15 cellular contexts compared by ENCODE assay signal in genomic region chr4:81215936-81216335, GRCh38. TPM values are rescaled to one million over a fixed set of nuclear protein-coding genes. Genes with fewer than 3 reads are reported as not detected.
DNase-seq lines count a peak whose midpoint lies in the region; ATAC-seq and TF ChIP-seq lines count a peak whose summit lies in the region.
"Had no signal": no experiment of that assay in that cellular context is flagged by ENCODE, and none has a peak within 500 bp of the region (broad histone marks: within the 10 kb centered on the region; RNA-seq: fewer than 3 reads in every experiment).

No MANE protein-coding gene starts in this region.

- no peak for DNase-seq in activated CD8-positive, alpha-beta memory T cell treated with anti-CD3 and anti-CD28 coated beads, Interleukin-2, amount 10 ng/mL, durations not matched to agents 7 days and 5 days
- no peak for DNase-seq in activated CD8-positive, alpha-beta memory T cell treated with anti-CD3 and anti-CD28 coated beads for 24 hours
- no peak for DNase-seq in stimulated activated naive B cell treated with anti-CD40 and anti-IgM and Interleukin-4, amounts not matched to agents 10 μg/mL and 1 μg/mL and 100 μg/mL, for 72 hours
- no peak for DNase-seq in stimulated activated CD4-positive, alpha-beta T cell treated with anti-CD3 and anti-CD28 coated beads, Interleukin-2, amount 100 ng/mL, for 24 hours
- no peak for DNase-seq in esophagus squamous epithelium (lab: John Stamatoyannopoulos, UW)
- no peak for DNase-seq in KG1 (lab: John Stamatoyannopoulos, UW)
- DNase-seq: cortex of kidney, foreskin keratinocyte, NCI-H2081 treated with DMSO at 0.1 percent for 48 hours, T-cell had no signal

- H3K9ac ChIP-seq in iPS-15b (ENCODE audit: low read depth, low read length) = no peak overlapping the region
- H3K9ac ChIP-seq: KMS-11 had no signal

- no peak overlapping the region for H3K27ac ChIP-seq in esophagus squamous epithelium
- H3K27ac ChIP-seq: foreskin keratinocyte, KMS-11, vagina had no signal

- no peaks in the 10 kb centered on the region for H3K9me3 Mint-ChIP-seq in activated CD8-positive, alpha-beta memory T cell treated with anti-CD3 and anti-CD28 coated beads, Interleukin-2, amount 10 ng/mL, durations not matched to agents 7 days and 5 days (ENCODE audit: low read depth)
- no peaks in the 10 kb centered on the region for H3K9me3 Mint-ChIP-seq in stimulated activated naive B cell treated with anti-CD40 and anti-IgM and Interleukin-4, amounts not matched to agents 10 μg/mL and 1 μg/mL and 100 μg/mL, for 72 hours
- H3K9me3 Mint-ChIP-seq: T-cell had no signal

- H3K36me3 ChIP-seq in iPS-15b (ENCODE audit: control insufficient read depth, insufficient read depth, low read length) (no peaks in the 10 kb centered on the region), esophagus squamous epithelium (no peaks in the 10 kb centered on the region)
- H3K36me3 ChIP-seq: vagina had no signal

- peaks cover 29% of the 10 kb centered on the region for H3K27me3 Mint-ChIP-seq in activated CD8-positive, alpha-beta memory T cell treated with anti-CD3 and anti-CD28 coated beads, Interleukin-2, amount 10 ng/mL, durations not matched to agents 7 days and 5 days
- peaks cover 39 to 46% of the 10 kb centered on the region in 2 donors for H3K27me3 Mint-ChIP-seq in stimulated activated naive B cell treated with anti-CD40 and anti-IgM and Interleukin-4, amounts not matched to agents 10 μg/mL and 1 μg/mL and 100 μg/mL, for 72 hours

- CTCF ChIA-PET in activated CD8-positive, alpha-beta memory T cell treated with anti-CD3 and anti-CD28 coated beads, Interleukin-2, amount 10 ng/mL, durations not matched to agents 7 days and 5 days (lab: Charles Lee) = no interaction called here

- H3K36me3 Mint-ChIP-seq in activated CD8-positive, alpha-beta memory T cell treated with anti-CD3 and anti-CD28 coated beads, Interleukin-2, amount 10 ng/mL, durations not matched to agents 7 days and 5 days = no peaks in the 10 kb centered on the region
- no peaks in the 10 kb centered on the region for H3K36me3 Mint-ChIP-seq in stimulated activated naive B cell treated with anti-CD40 and anti-IgM and Interleukin-4, amounts not matched to agents 10 μg/mL and 1 μg/mL and 100 μg/mL, for 72 hours
- H3K36me3 Mint-ChIP-seq: activated naive CD4-positive, alpha-beta T cell treated with anti-CD3 and anti-CD28 coated beads, Interleukin-2, amount 50 U/mL, for 24 hours; T-cell had no signal

- intact Hi-C loops in esophagus squamous epithelium (cut with DNase I) = no loop called here

- H3K9me3 ChIP-seq in iPS-15b (ENCODE audit: control insufficient read depth, insufficient read depth, low read length) = no peaks in the 10 kb centered on the region
- no peaks in the 10 kb centered on the region for H3K9me3 ChIP-seq in esophagus squamous epithelium
- H3K9me3 ChIP-seq: vagina had no signal

- peaks cover 9% of the 10 kb centered on the region for H3K4me1 Mint-ChIP-seq in activated CD8-positive, alpha-beta memory T cell treated with anti-CD3 and anti-CD28 coated beads, Interleukin-2, amount 10 ng/mL, durations not matched to agents 7 days and 5 days
- peaks cover 10 to 18% of the 10 kb centered on the region in 2 donors for H3K4me1 Mint-ChIP-seq in stimulated activated naive B cell treated with anti-CD40 and anti-IgM and Interleukin-4, amounts not matched to agents 10 μg/mL and 1 μg/mL and 100 μg/mL, for 72 hours

- H3K4me1 ChIP-seq in iPS-15b (ENCODE audit: control insufficient read depth, insufficient read depth, low read length) (peaks cover 2% of the 10 kb centered on the region), esophagus squamous epithelium (peaks cover 0 to 20% (median 4%) of the 10 kb centered on the region in 3 donors)
- H3K4me1 ChIP-seq: foreskin keratinocyte, vagina had no signal

- no peak for ATAC-seq in activated CD8-positive, alpha-beta memory T cell treated with anti-CD3 and anti-CD28 coated beads, Interleukin-2, amount 10 ng/mL, durations not matched to agents 7 days and 5 days
- ATAC-seq in stimulated activated naive B cell treated with anti-CD40 and anti-IgM and Interleukin-4, amounts not matched to agents 10 μg/mL and 1 μg/mL and 100 μg/mL, for 72 hours (replicated peaks) = no peak

- no peak for TF ChIP-seq CTCF in WI38 (IDR thresholded peaks at IDR 0.05; ENCODE audit: low read depth, low read length)
- no peak for TF ChIP-seq CTCF in esophagus squamous epithelium (IDR thresholded peaks at IDR 0.05)

- H3K27me3 ChIP-seq in iPS-15b (ENCODE audit: control insufficient read depth, insufficient read depth, low read length) (peaks cover 57% of the 10 kb centered on the region), esophagus squamous epithelium (peaks cover 0 to 48% (median 6%) of the 10 kb centered on the region in 4 donors)
- H3K27me3 ChIP-seq: vagina had no signal

- H3K4me3 ChIP-seq in WI38 (ENCODE audit: low read depth, low read length) = peak overlapping the region; percentile 73
- H3K4me3 ChIP-seq in iPS-15b (ENCODE audit: low read depth, low read length) = peak overlapping the region; percentile 79
- peak overlapping the region in 1 of 4 donors; percentile 70 for H3K4me3 ChIP-seq in esophagus squamous epithelium

- WGBS in esophagus squamous epithelium, 2 donors = 50 to 58% methylated on average over 4 of the region's 4 CpGs

- no peak for TF ChIP-seq POLR2A in esophagus squamous epithelium (IDR thresholded peaks at IDR 0.05)

- H3K27ac Mint-ChIP-seq in activated CD8-positive, alpha-beta memory T cell treated with anti-CD3 and anti-CD28 coated beads, Interleukin-2, amount 10 ng/mL, durations not matched to agents 7 days and 5 days = no peak overlapping the region
- no peak overlapping the region for H3K27ac Mint-ChIP-seq in stimulated activated naive B cell treated with anti-CD40 and anti-IgM and Interleukin-4, amounts not matched to agents 10 μg/mL and 1 μg/mL and 100 μg/mL, for 72 hours
- H3K27ac Mint-ChIP-seq: activated naive CD4-positive, alpha-beta T cell treated with anti-CD3 and anti-CD28 coated beads, Interleukin-2, amount 50 U/mL, for 24 hours; T-cell had no signal

- peak overlapping the region; percentile 41 for H3K4me3 Mint-ChIP-seq in activated CD8-positive, alpha-beta memory T cell treated with anti-CD3 and anti-CD28 coated beads, Interleukin-2, amount 10 ng/mL, durations not matched to agents 7 days and 5 days
- H3K4me3 Mint-ChIP-seq in stimulated activated naive B cell treated with anti-CD40 and anti-IgM and Interleukin-4, amounts not matched to agents 10 μg/mL and 1 μg/mL and 100 μg/mL, for 72 hours = peak overlapping the region; percentile 52 to 70

RNA-seq across cellular contexts. Expression of gene PRKG2, which starts 0.9 kb away (rescaled TPM):
- under 1 TPM; 0.58 to 0.63 TPM for total RNA-seq in activated CD8-positive, alpha-beta memory T cell treated with anti-CD3 and anti-CD28 coated beads, Interleukin-2, amount 10 ng/mL, durations not matched to agents 7 days and 5 days
- 1 to 10 TPM in 3 of 4 donors, under 1 TPM in 1; 0.91 to 6.5 (median 2.8) TPM for total RNA-seq in esophagus squamous epithelium
